Comparison of ENCODE assay signal across 18 cellular contexts in the genomic region with DNA sequence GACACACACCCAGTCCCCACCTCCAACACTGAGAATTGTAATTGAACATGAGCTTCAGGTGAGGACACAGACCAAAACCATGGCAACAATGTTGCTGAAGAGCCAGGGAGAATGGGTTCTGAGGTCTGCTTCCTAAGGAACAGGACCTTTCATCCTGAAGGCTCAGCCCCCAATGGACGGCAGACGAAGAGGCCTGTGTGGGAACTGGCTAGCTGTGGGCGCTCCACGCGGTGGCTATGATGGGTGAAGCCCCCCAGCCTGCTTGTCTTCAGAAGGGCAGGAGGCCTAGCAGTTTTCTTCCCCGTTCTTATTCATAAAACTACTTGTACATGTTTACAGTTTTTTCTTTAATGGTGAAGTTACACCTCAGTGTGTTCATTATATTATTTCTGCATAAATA.
DNase-seq lines count a peak whose midpoint lies in the region; ATAC-seq, FAIRE-seq and TF ChIP-seq lines count a peak whose summit lies in the region.
"Had no signal": no experiment of that assay in that cellular context is flagged by ENCODE, and none has a peak within 500 bp of the region (broad histone marks: within the 10 kb centered on the region; RNA-seq: fewer than 3 reads in every experiment).

No MANE protein-coding gene starts in this region.

- WGBS in stomach, 5 donors = 58 to 79% (median 68%) methylated on average over 6 of the region's 6 CpGs
- 3% methylated on average over 4 of the region's 6 CpGs for WGBS in HepG2 (ENCODE audit: low lambda C conversion rate)

- intact Hi-C loops in stomach (cut with DNase I; ENCODE audit: low total_unique reads) = no loop called here
- intact Hi-C loops in HepG2 (cut with micrococcal nuclease; ENCODE audit: unreplicated experiment) = no loop called here

- H3K4me3 ChIP-seq in WERI-Rb-1 (ENCODE audit: low read depth, low read length) (no peak overlapping the region), stomach (no peak overlapping the region), HepG2 (replicated peaks in 1 of 3; ENCODE audit: insufficient read depth in 1 of 3, low read depth in 2 of 3, low read length in 3 of 3) (no peak overlapping the region)
- H3K4me3 ChIP-seq: BLaER1, GM23338 had no signal

- H3K9me3 ChIP-seq in WERI-Rb-1 (ENCODE audit: severe bottlenecking) (peaks cover 24% of the 10 kb centered on the region), stomach (peaks cover 0 to 19% (median 12%) of the 10 kb centered on the region in 4 donors), HepG2 (ENCODE audit: low read length) (no peaks in the 10 kb centered on the region)

- H3K27ac ChIP-seq in WERI-Rb-1 (no peak overlapping the region), stomach (no peak overlapping the region), HepG2 (ENCODE audit: extremely low read length, insufficient read depth, low read length) (no peak overlapping the region)
- H3K27ac ChIP-seq: BLaER1, HL-60 had no signal

- TF ChIP-seq POLR2A in stomach (IDR thresholded peaks at IDR 0.05) = no peak
- no peak for TF ChIP-seq POLR2A in HepG2 (IDR thresholded peaks at IDR 0.05; ENCODE audit: insufficient read depth in 1 of 2, low read depth in 2 of 2, low read length in 2 of 2)

- peak; percentile 3 for DNase-seq in WERI-Rb-1
- DNase-seq in islet precursor cell = peak; percentile 25
- DNase-seq in stomach = peak; percentile 11
- peak; percentile 38 for DNase-seq in ureter (ENCODE audit: low spot score)
- DNase-seq in NCI-H524 treated with DMSO at 0.1 percent for 48 hours (lab: John Stamatoyannopoulos, UW) = no peak
- no peak for DNase-seq in HepG2 (ENCODE audit: low spot score)
- DNase-seq: 8988T; CD4-positive, alpha-beta memory T cell; DMS153; GDM1; HCEC 1CT had no signal

- ATAC-seq in HepG2 (no peak), GM18519 (IDR thresholded peaks at IDR 0.05; ENCODE audit: low FRiP score, unreplicated experiment) (no peak)
- ATAC-seq: GM23338 had no signal

- no peak for TF ChIP-seq CTCF in WERI-Rb-1 (IDR thresholded peaks at IDR 0.05; ENCODE audit: low read depth, low read length)
- TF ChIP-seq CTCF in stomach (IDR thresholded peaks at IDR 0.05) = no peak
- TF ChIP-seq CTCF in HepG2 (CRISPR knock-in tag; IDR thresholded peaks at IDR 0.05) = no peak

- no TSS peak for BruUV-seq in HepG2 (replicated peaks; lab: Mats Ljungman, UMichigan)

- no peaks in the 10 kb centered on the region for H3K36me3 ChIP-seq in WERI-Rb-1
- no peaks in the 10 kb centered on the region for H3K36me3 ChIP-seq in stomach
- H3K36me3 ChIP-seq in HepG2 (replicated peaks in 1 of 2; ENCODE audit: control insufficient read depth in 1 of 2, insufficient read depth in 2 of 2, low read length in 2 of 2) = no peaks in the 10 kb centered on the region
- H3K36me3 ChIP-seq: BLaER1 had no signal

- no peaks in the 10 kb centered on the region for H4K20me1 ChIP-seq in HepG2 (ENCODE audit: insufficient read depth, low read length)
- H4K20me1 ChIP-seq: BLaER1 had no signal

- POLR2A ChIA-PET in HepG2 (lab: Yijun Ruan, JAX) = no interaction called here

- TF ChIP-seq RAD21 in HepG2 (CRISPR knock-in tag; IDR thresholded peaks at IDR 0.05) = no peak

- H3K9ac ChIP-seq in HepG2 (ENCODE audit: insufficient read depth, low read depth, low read length) = no peak overlapping the region
- H3K9ac ChIP-seq: BLaER1 had no signal

- no peaks in the 10 kb centered on the region for H3K79me2 ChIP-seq in HepG2 (ENCODE audit: insufficient read depth, low read length)

- peaks cover 97% of the 10 kb centered on the region for H3K27me3 ChIP-seq in WERI-Rb-1 (ENCODE audit: insufficient read depth, low read depth, severe bottlenecking)
- H3K27me3 ChIP-seq in stomach = peaks cover 0 to 35% (median 0%) of the 10 kb centered on the region in 3 donors
- H3K27me3 ChIP-seq in HepG2 (ENCODE audit: control insufficient read depth in 1 of 2, insufficient read depth in 2 of 2, low read length in 2 of 2) = peaks cover 0 to 28% of the 10 kb centered on the region in 2 experiments; a peak in 2 of 5 replicates
- H3K27me3 ChIP-seq: BLaER1 had no signal

- no peak overlapping the region for H2AFZ ChIP-seq in HepG2 (ENCODE audit: low read length)
- H2AFZ ChIP-seq: GM23338 had no signal

- in situ Hi-C loops in HepG2 (cut with HindIII; ENCODE audit: extremely low pct_ligation_motif_present, low pct_unique_long_range_greater_than_20kb) = no loop called here

- TF ChIP-seq EP300 in stomach (IDR thresholded peaks at IDR 0.05) (no peak), HepG2 (IDR thresholded peaks at IDR 0.05; ENCODE audit: low read depth in 2 of 2, low read length in 2 of 2) (no peak), HepG2 (CRISPR knock-in tag; IDR thresholded peaks at IDR 0.05; ENCODE audit: borderline replicate concordance) (no peak)

- CTCF ChIA-PET in HepG2 (lab: Yijun Ruan, JAX; ENCODE audit: low intra/inter-chr PET ratio, low total read pairs) = no interaction called here

- FAIRE-seq in HepG2 (lab: Jason Lieb, UNC) = no peak
- FAIRE-seq: GM12892, GM18507, H54 had no signal

- H3K4me2 ChIP-seq in HepG2 (ENCODE audit: low read depth, low read length) = no peak overlapping the region
- H3K4me2 ChIP-seq: BLaER1, GM23338 had no signal

- H3K4me1 ChIP-seq in stomach (no peaks in the 10 kb centered on the region), HepG2 (ENCODE audit: insufficient read depth, low read length) (no peaks in the 10 kb centered on the region)
- H3K4me1 ChIP-seq: BLaER1 had no signal

TF ChIP-seq in HepG2, 621 proteins besides CTCF, POLR2A, EP300 and RAD21 (continues in another document):
- no peak for TF ChIP-seq ATF2 (CRISPR knock-in tag; IDR thresholded peaks at IDR 0.05)
- TF ChIP-seq CENPX (CRISPR knock-in tag; IDR thresholded peaks at IDR 0.05) = no peak
- no peak for TF ChIP-seq GTF2F1 (IDR thresholded peaks at IDR 0.05; ENCODE audit: low read length)
- no peak for TF ChIP-seq SIN3A (IDR thresholded peaks at IDR 0.05; ENCODE audit: borderline replicate concordance, low read depth, low read length)
- no peak for TF ChIP-seq ZNF496 (CRISPR knock-in tag; IDR thresholded peaks at IDR 0.05; ENCODE audit: insufficient replicate concordance)
- TF ChIP-seq ZHX2 (IDR thresholded peaks at IDR 0.05; ENCODE audit: low read depth) = no peak
- no peak for TF ChIP-seq ZHX2 (CRISPR knock-in tag; IDR thresholded peaks at IDR 0.05; ENCODE audit: borderline replicate concordance)
- TF ChIP-seq GATAD1 (CRISPR knock-in tag; IDR thresholded peaks at IDR 0.05) = no peak
- no peak for TF ChIP-seq ZNF343 (CRISPR knock-in tag; IDR thresholded peaks at IDR 0.05)
- TF ChIP-seq ZNF775 (CRISPR knock-in tag; IDR thresholded peaks at IDR 0.05; ENCODE audit: borderline replicate concordance) = no peak
- TF ChIP-seq ZNF607 (CRISPR knock-in tag; IDR thresholded peaks at IDR 0.05; ENCODE audit: borderline replicate concordance) = no peak

Comparison
In these comparisons a context has a peak if more than half of its experiments do, and no peak if none do; other contexts are left out.
1. DNase-seq: peak in WERI-Rb-1 (single experiment), islet precursor cell (single experiment), stomach (single experiment) and ureter (single experiment); none in NCI-H524 treated with DMSO at 0.1 percent for 48 hours (single experiment) and HepG2 (single experiment).